Comparison of ENCODE assay signal across 8 cellular contexts in the genomic region with DNA sequence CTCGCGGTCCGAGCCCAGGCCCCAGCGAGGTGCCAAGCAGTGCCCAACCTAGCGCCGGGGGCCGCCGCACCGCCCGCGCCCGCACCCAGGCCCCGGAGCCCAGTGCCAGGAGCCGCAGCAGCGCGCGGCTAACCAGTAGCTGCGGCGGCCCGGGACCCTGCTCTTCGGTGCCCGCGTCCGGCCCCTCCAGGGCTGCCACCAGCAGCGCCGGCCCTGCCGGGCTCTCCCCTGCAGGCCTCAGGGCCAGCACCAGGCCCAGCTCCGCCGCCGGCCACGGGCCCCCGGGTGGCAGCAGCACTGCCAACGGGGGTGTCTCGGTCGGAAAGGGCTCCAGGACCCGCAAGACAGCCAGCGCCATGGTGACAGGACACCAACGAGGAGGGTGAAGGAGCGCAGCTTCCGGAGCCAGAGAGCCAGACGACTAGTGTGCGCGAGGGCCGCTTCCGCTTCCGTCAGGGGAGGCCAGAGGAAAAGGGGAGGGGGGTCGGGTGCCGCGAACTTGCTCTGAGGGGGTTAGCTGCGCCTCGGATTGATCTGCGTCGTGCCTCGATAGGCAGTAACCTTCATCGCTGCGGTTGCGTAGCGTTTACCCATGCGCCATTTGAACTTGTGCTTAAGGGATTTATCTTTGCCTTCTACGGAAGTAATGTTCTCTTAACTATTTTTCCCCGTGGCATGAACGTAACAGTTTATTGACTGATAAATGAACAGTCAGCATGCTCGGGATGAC. TPM values are rescaled to one million over a fixed set of nuclear protein-coding genes. Genes with fewer than 3 reads are reported as not detected.
DNase-seq lines count a peak whose midpoint lies in the region; ATAC-seq and TF ChIP-seq lines count a peak whose summit lies in the region.

A gene with protein sequence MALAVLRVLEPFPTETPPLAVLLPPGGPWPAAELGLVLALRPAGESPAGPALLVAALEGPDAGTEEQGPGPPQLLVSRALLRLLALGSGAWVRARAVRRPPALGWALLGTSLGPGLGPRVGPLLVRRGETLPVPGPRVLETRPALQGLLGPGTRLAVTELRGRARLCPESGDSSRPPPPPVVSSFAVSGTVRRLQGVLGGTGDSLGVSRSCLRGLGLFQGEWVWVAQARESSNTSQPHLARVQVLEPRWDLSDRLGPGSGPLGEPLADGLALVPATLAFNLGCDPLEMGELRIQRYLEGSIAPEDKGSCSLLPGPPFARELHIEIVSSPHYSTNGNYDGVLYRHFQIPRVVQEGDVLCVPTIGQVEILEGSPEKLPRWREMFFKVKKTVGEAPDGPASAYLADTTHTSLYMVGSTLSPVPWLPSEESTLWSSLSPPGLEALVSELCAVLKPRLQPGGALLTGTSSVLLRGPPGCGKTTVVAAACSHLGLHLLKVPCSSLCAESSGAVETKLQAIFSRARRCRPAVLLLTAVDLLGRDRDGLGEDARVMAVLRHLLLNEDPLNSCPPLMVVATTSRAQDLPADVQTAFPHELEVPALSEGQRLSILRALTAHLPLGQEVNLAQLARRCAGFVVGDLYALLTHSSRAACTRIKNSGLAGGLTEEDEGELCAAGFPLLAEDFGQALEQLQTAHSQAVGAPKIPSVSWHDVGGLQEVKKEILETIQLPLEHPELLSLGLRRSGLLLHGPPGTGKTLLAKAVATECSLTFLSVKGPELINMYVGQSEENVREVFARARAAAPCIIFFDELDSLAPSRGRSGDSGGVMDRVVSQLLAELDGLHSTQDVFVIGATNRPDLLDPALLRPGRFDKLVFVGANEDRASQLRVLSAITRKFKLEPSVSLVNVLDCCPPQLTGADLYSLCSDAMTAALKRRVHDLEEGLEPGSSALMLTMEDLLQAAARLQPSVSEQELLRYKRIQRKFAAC (minus strand): TSS at position 389 of the 730 bp plus-strand sequence. CDS start 31 bp downstream, at position 358.

- H3K27ac ChIP-seq in ovary (peak within 1 kb of the TSS; percentile 56 to 78), thyroid gland (peak within 1 kb of the TSS; percentile 71 to 79 (median 74))

- peak within 1 kb of the TSS; percentile 92 for H3K4me3 Mint-ChIP-seq in activated naive CD8-positive, alpha-beta T cell

- peaks cover 48% of the 10 kb centered on the region for H3K4me1 Mint-ChIP-seq in activated naive CD8-positive, alpha-beta T cell (ENCODE audit: low read depth)

- WGBS in ovary, 3 donors, result 0 to 1% (median 1%) methylated on average over 20 to 63 of the region's 63 CpGs
- WGBS in thyroid gland, 2 donors, result 0% methylated on average over 21 to 25 of the region's 63 CpGs

- peaks cover 4% of the 10 kb centered on the region for H3K36me3 Mint-ChIP-seq in activated naive CD8-positive, alpha-beta T cell

- intact Hi-C loops in head of caudate nucleus (cut with DNase I), result no loop called here
- intact Hi-C loops in ovary (cut with DNase I), result no loop called here
- intact Hi-C loops in thyroid gland (cut with DNase I), result loop anchor here (5.0 kb wide), 1 partner anchor 38 kb away; no protein-coding TSS in a partner anchor

- TF ChIP-seq POLR2A in ovary (IDR thresholded peaks at IDR 0.05) (peak; percentile 60), thyroid gland (IDR thresholded peaks at IDR 0.05) (peak; percentile 37 to 77)

- no peak for TF ChIP-seq EP300 in ovary (IDR thresholded peaks at IDR 0.05)

- peak; percentile 95 for DNase-seq in NCI-H1105 (lab: John Stamatoyannopoulos, UW)
- DNase-seq in SKM-1 (lab: John Stamatoyannopoulos, UW; ENCODE audit: unreplicated experiment), result peak; percentile 86
- peak; percentile 75 to 97 (median 91) for DNase-seq in head of caudate nucleus
- DNase-seq in ovary, result peak; percentile 81 to 88 (median 85)
- DNase-seq in thyroid gland, result peak; percentile 83 to 95

- H3K36me3 ChIP-seq in ovary, result no peaks in the 10 kb centered on the region
- no peaks in the 10 kb centered on the region for H3K36me3 ChIP-seq in thyroid gland

- no peak for TF ChIP-seq CTCF in ovary (IDR thresholded peaks at IDR 0.05)
- no peak for TF ChIP-seq CTCF in thyroid gland (IDR thresholded peaks at IDR 0.05)

- H3K4me1 ChIP-seq in ovary (ENCODE audit: insufficient read depth) (peaks cover 16% of the 10 kb centered on the region), thyroid gland (peaks cover 18 to 26% of the 10 kb centered on the region in 2 donors)

- peak; percentile 91 for ATAC-seq in HG02642 (IDR thresholded peaks at IDR 0.05; ENCODE audit: poor library complexity, unreplicated experiment)

- H3K4me3 ChIP-seq in GM08714 (ENCODE audit: low read length) (peak within 1 kb of the TSS; percentile 93), ovary (peak within 1 kb of the TSS; percentile 88), thyroid gland (replicated peaks in 1 of 3) (peak within 1 kb of the TSS; percentile 7 to 94 (median 83))

- H3K9me3 ChIP-seq in ovary (no peaks in the 10 kb centered on the region), thyroid gland (no peaks in the 10 kb centered on the region)

- H3K27me3 ChIP-seq in ovary, result no peaks in the 10 kb centered on the region
- H3K27me3 ChIP-seq in thyroid gland, result no peaks in the 10 kb centered on the region

- H3K9me3 Mint-ChIP-seq in activated naive CD8-positive, alpha-beta T cell (ENCODE audit: low read depth), result no peaks in the 10 kb centered on the region

- peak within 1 kb of the TSS; percentile 98 for H3K27ac Mint-ChIP-seq in activated naive CD8-positive, alpha-beta T cell

- H3K27me3 Mint-ChIP-seq in activated naive CD8-positive, alpha-beta T cell, result no peaks in the 10 kb centered on the region

RNA-seq across cellular contexts. Expression of the gene that starts here (rescaled TPM):
- 10 to 100 TPM; 23.1 to 41.0 (median 29.8) TPM for total RNA-seq in ovary
- 10 to 100 TPM in 1 of 2 donors, 1 to 10 TPM in 1; 8.8 to 30.2 TPM for polyA plus RNA-seq in ovary
- 10 to 100 TPM; 23.7 to 39.9 (median 28.4) TPM for total RNA-seq in thyroid gland

Comparison
In these comparisons a context has a peak if more than half of its experiments do, and no peak if none do; other contexts are left out.
1. Peak in every context shown above with its lines: DNase-seq, ATAC-seq, H3K4me3 ChIP-seq and H3K27ac ChIP-seq.